Comparison of ENCODE assay signal across 9 cellular contexts in the genomic region with DNA sequence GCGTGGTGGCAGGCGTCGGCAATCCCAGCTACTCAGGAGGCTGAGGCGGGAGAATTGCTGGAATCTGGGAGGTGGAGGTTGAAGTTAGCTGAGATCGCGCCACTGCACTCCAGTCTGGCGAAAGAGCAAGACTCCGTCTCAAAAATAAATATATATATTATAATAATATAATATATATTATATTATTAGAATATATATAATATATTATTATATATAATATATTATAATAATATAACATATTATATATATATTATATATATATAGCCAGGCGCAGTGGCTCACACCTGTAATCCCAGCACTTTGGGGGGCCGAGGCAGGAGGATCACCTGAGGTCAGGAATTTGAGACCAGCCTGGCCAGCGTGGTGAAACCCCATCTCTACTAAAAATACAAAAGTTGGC. TPM values are rescaled to one million over a fixed set of nuclear protein-coding genes. Genes with fewer than 3 reads are reported as not detected.
"Had no signal": no experiment of that assay in that cellular context is flagged by ENCODE, and none has a peak within 500 bp of the region (broad histone marks: within the 10 kb centered on the region; RNA-seq: fewer than 3 reads in every experiment).

No MANE protein-coding gene starts in this region.

RNA-seq across cellular contexts. Expression of a gene that starts 9.7 kb away (rescaled TPM):
- total RNA-seq: OCI-LY7, PC-3, PC-9, Right ventricle myocardium inferior, Right ventricle myocardium superior, RPMI7951, SJCRH30, SJSA1, SK-MEL-5 had no signal
